In the genomic region with DNA sequence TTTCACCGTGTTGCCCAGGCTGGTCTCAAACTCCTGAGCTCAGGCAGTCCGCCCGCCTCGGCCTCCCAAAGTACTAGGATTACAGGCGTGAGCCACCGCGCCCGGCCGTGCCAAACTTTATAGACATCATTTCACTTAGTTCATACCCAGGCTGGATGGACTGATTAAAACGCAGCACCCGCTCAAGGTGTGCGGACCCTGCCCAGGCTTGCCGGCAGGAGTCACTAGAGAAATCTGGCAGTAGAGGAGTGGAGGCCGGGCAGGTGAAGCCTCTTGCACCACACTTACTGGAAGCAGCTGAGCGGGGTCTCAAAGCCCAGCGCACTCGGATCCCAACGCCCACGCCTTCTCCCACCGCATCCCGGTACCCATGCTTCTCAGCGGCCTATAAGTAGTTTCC, we compare ENCODE assay signal across 15 cellular contexts. TPM values are rescaled to one million over a fixed set of nuclear protein-coding genes. Genes with fewer than 3 reads are reported as not detected.
A peak's percentile ranks its signal among the peaks of the same experiment; 100 is the strongest.
DNase-seq lines count a peak whose midpoint lies in the region; ATAC-seq lines count a peak whose summit lies in the region.
"Had no signal": no experiment of that assay in that cellular context is flagged by ENCODE, and none has a peak within 500 bp of the region (broad histone marks: within the 10 kb centered on the region; RNA-seq: fewer than 3 reads in every experiment).

No MANE protein-coding gene starts in this region.

- no peaks in the 10 kb centered on the region for H3K9me3 Mint-ChIP-seq in activated naive CD8-positive, alpha-beta T cell treated with anti-CD3 and anti-CD28 coated beads, Interleukin-2, amount 10 ng/mL, durations not matched to agents 7 days and 5 days
- H3K9me3 Mint-ChIP-seq in activated naive CD8-positive, alpha-beta T cell treated with anti-CD3 and anti-CD28 coated beads, Interleukin-2, amount 50 U/mL, for 24 hours, result no peaks in the 10 kb centered on the region
- no peaks in the 10 kb centered on the region for H3K9me3 Mint-ChIP-seq in activated T-helper 1 cell treated with anti-CD3 and anti-CD28 coated beads, Interleukin-12 subunit alpha, Interleukin-12 subunit beta, Interleukin-2, Interleukin-4 antibody, amounts not matched to agents 30 ng/mL and 10 ng/mL and 1 ng/mL, durations not matched to agents 14 hours and 24 hours and 36 hours
- no peaks in the 10 kb centered on the region for H3K9me3 Mint-ChIP-seq in stimulated activated naive B cell treated with anti-CD40 and anti-IgM and Interleukin-4, amounts not matched to agents 10 μg/mL and 1 μg/mL and 100 μg/mL, for 72 hours
- H3K9me3 Mint-ChIP-seq: effector memory CD8-positive, alpha-beta T cell; stimulated activated naive CD8-positive, alpha-beta T cell treated with anti-CD3 and anti-CD28 coated beads, Interleukin-15, amount 100 ng/mL, for 72 hours had no signal

- intact Hi-C loops in activated T-helper 1 cell treated with anti-CD3 and anti-CD28 coated beads, Interleukin-12 subunit alpha, Interleukin-12 subunit beta, Interleukin-2, Interleukin-4 antibody, amounts not matched to agents 30 ng/mL and 10 ng/mL and 1 ng/mL, durations not matched to agents 14 hours and 24 hours and 36 hours (cut with micrococcal nuclease), result no loop called here

- no peak overlapping the region for H3K4me3 Mint-ChIP-seq in activated naive CD8-positive, alpha-beta T cell treated with anti-CD3 and anti-CD28 coated beads, Interleukin-2, amount 10 ng/mL, durations not matched to agents 7 days and 5 days
- H3K4me3 Mint-ChIP-seq in activated naive CD8-positive, alpha-beta T cell treated with anti-CD3 and anti-CD28 coated beads, Interleukin-2, amount 50 U/mL, for 24 hours, result no peak overlapping the region
- H3K4me3 Mint-ChIP-seq in activated T-helper 1 cell treated with anti-CD3 and anti-CD28 coated beads, Interleukin-12 subunit alpha, Interleukin-12 subunit beta, Interleukin-2, Interleukin-4 antibody, amounts not matched to agents 30 ng/mL and 10 ng/mL and 1 ng/mL, durations not matched to agents 14 hours and 24 hours and 36 hours, result peak overlapping the region; percentile 58
- H3K4me3 Mint-ChIP-seq in stimulated activated naive B cell treated with anti-CD40 and anti-IgM and Interleukin-4, amounts not matched to agents 10 μg/mL and 1 μg/mL and 100 μg/mL, for 72 hours, result no peak overlapping the region

- H3K27ac Mint-ChIP-seq in activated naive CD8-positive, alpha-beta T cell treated with anti-CD3 and anti-CD28 coated beads, Interleukin-2, amount 10 ng/mL, durations not matched to agents 7 days and 5 days, result peak overlapping the region; percentile 56
- no peak overlapping the region for H3K27ac Mint-ChIP-seq in activated naive CD8-positive, alpha-beta T cell treated with anti-CD3 and anti-CD28 coated beads, Interleukin-2, amount 50 U/mL, for 24 hours
- no peak overlapping the region for H3K27ac Mint-ChIP-seq in activated T-helper 1 cell treated with anti-CD3 and anti-CD28 coated beads, Interleukin-12 subunit alpha, Interleukin-12 subunit beta, Interleukin-2, Interleukin-4 antibody, amounts not matched to agents 30 ng/mL and 10 ng/mL and 1 ng/mL, durations not matched to agents 14 hours and 24 hours and 36 hours
- peak overlapping the region; percentile 94 for H3K27ac Mint-ChIP-seq in stimulated activated naive B cell treated with anti-CD40 and anti-IgM and Interleukin-4, amounts not matched to agents 10 μg/mL and 1 μg/mL and 100 μg/mL, for 72 hours

- peaks cover 16% of the 10 kb centered on the region for H3K36me3 Mint-ChIP-seq in activated naive CD8-positive, alpha-beta T cell treated with anti-CD3 and anti-CD28 coated beads, Interleukin-2, amount 10 ng/mL, durations not matched to agents 7 days and 5 days
- H3K36me3 Mint-ChIP-seq in activated naive CD8-positive, alpha-beta T cell treated with anti-CD3 and anti-CD28 coated beads, Interleukin-2, amount 50 U/mL, for 24 hours (ENCODE audit: low read depth), result peaks cover 34% of the 10 kb centered on the region
- H3K36me3 Mint-ChIP-seq in activated T-helper 1 cell treated with anti-CD3 and anti-CD28 coated beads, Interleukin-12 subunit alpha, Interleukin-12 subunit beta, Interleukin-2, Interleukin-4 antibody, amounts not matched to agents 30 ng/mL and 10 ng/mL and 1 ng/mL, durations not matched to agents 14 hours and 24 hours and 36 hours (ENCODE audit: low read depth), result peaks cover 35% of the 10 kb centered on the region
- peaks cover 36 to 51% of the 10 kb centered on the region in 2 donors for H3K36me3 Mint-ChIP-seq in stimulated activated naive B cell treated with anti-CD40 and anti-IgM and Interleukin-4, amounts not matched to agents 10 μg/mL and 1 μg/mL and 100 μg/mL, for 72 hours

- DNase-seq in activated naive CD8-positive, alpha-beta T cell treated with anti-CD3 and anti-CD28 coated beads, Interleukin-2, amount 10 ng/mL, durations not matched to agents 7 days and 5 days, result peak; percentile 31
- DNase-seq in activated naive CD8-positive, alpha-beta T cell treated with anti-CD3 and anti-CD28 coated beads, Interleukin-2, amount 50 U/mL, for 24 hours, result no peak
- DNase-seq in activated T-helper 1 cell treated with anti-CD3 and anti-CD28 coated beads, Interleukin-12 subunit alpha, Interleukin-12 subunit beta, Interleukin-2, Interleukin-4 antibody, amounts not matched to agents 30 ng/mL and 10 ng/mL and 1 ng/mL, durations not matched to agents 14 hours and 24 hours and 36 hours (ENCODE audit: low spot score), result no peak
- DNase-seq in iPS-NIHi11 (ENCODE audit: low spot score) (peak; percentile 10), epidermal melanocyte (ENCODE audit: insufficient read length, low spot score) (no peak), H4 (ENCODE audit: low spot score) (no peak)
- DNase-seq in stimulated activated naive B cell treated with anti-CD40 and anti-IgM and Interleukin-4, amounts not matched to agents 10 μg/mL and 1 μg/mL and 100 μg/mL, for 72 hours, result no peak
- DNase-seq: NCI-H510A had no signal

- POLR2A ChIA-PET in activated naive CD8-positive, alpha-beta T cell treated with anti-CD3 and anti-CD28 coated beads, Interleukin-2, amount 10 ng/mL, durations not matched to agents 7 days and 5 days (lab: Charles Lee), result interaction anchor here (2.6 to 4.4 kb wide), 3 partner anchors 10 to 48 kb away, joined by 15 to 37 read pairs (median 36); a partner anchor contains a TSS

- no peak for ATAC-seq in activated naive CD8-positive, alpha-beta T cell treated with anti-CD3 and anti-CD28 coated beads, Interleukin-2, amount 10 ng/mL, durations not matched to agents 7 days and 5 days (ENCODE audit: low read depth)
- ATAC-seq in activated naive CD8-positive, alpha-beta T cell treated with anti-CD3 and anti-CD28 coated beads, Interleukin-2, amount 50 U/mL, for 24 hours, result no peak
- ATAC-seq in stimulated activated naive B cell treated with anti-CD40 and anti-IgM and Interleukin-4, amounts not matched to agents 10 μg/mL and 1 μg/mL and 100 μg/mL, for 72 hours (replicated peaks), result no peak

- H3K4me1 Mint-ChIP-seq in activated naive CD8-positive, alpha-beta T cell treated with anti-CD3 and anti-CD28 coated beads, Interleukin-2, amount 10 ng/mL, durations not matched to agents 7 days and 5 days, result peaks cover 51% of the 10 kb centered on the region
- peaks cover 92% of the 10 kb centered on the region for H3K4me1 Mint-ChIP-seq in activated naive CD8-positive, alpha-beta T cell treated with anti-CD3 and anti-CD28 coated beads, Interleukin-2, amount 50 U/mL, for 24 hours
- H3K4me1 Mint-ChIP-seq in activated T-helper 1 cell treated with anti-CD3 and anti-CD28 coated beads, Interleukin-12 subunit alpha, Interleukin-12 subunit beta, Interleukin-2, Interleukin-4 antibody, amounts not matched to agents 30 ng/mL and 10 ng/mL and 1 ng/mL, durations not matched to agents 14 hours and 24 hours and 36 hours (ENCODE audit: low read depth), result peaks cover 69% of the 10 kb centered on the region
- peaks cover 60 to 73% of the 10 kb centered on the region in 2 donors for H3K4me1 Mint-ChIP-seq in stimulated activated naive B cell treated with anti-CD40 and anti-IgM and Interleukin-4, amounts not matched to agents 10 μg/mL and 1 μg/mL and 100 μg/mL, for 72 hours

- no peaks in the 10 kb centered on the region for H3K27me3 Mint-ChIP-seq in activated naive CD8-positive, alpha-beta T cell treated with anti-CD3 and anti-CD28 coated beads, Interleukin-2, amount 10 ng/mL, durations not matched to agents 7 days and 5 days
- H3K27me3 Mint-ChIP-seq in activated naive CD8-positive, alpha-beta T cell treated with anti-CD3 and anti-CD28 coated beads, Interleukin-2, amount 50 U/mL, for 24 hours, result no peaks in the 10 kb centered on the region
- no peaks in the 10 kb centered on the region for H3K27me3 Mint-ChIP-seq in activated T-helper 1 cell treated with anti-CD3 and anti-CD28 coated beads, Interleukin-12 subunit alpha, Interleukin-12 subunit beta, Interleukin-2, Interleukin-4 antibody, amounts not matched to agents 30 ng/mL and 10 ng/mL and 1 ng/mL, durations not matched to agents 14 hours and 24 hours and 36 hours (ENCODE audit: insufficient read depth)
- no peaks in the 10 kb centered on the region for H3K27me3 Mint-ChIP-seq in stimulated activated naive B cell treated with anti-CD40 and anti-IgM and Interleukin-4, amounts not matched to agents 10 μg/mL and 1 μg/mL and 100 μg/mL, for 72 hours
- H3K27me3 Mint-ChIP-seq: stimulated activated naive CD8-positive, alpha-beta T cell treated with anti-CD3 and anti-CD28 coated beads, Interleukin-15, amount 100 ng/mL, for 72 hours had no signal

RNA-seq across cellular contexts. Expression of a gene that starts 11.4 kb away (rescaled TPM):
- total RNA-seq in activated naive CD8-positive, alpha-beta T cell treated with anti-CD3 and anti-CD28 coated beads, Interleukin-2, amount 10 ng/mL, durations not matched to agents 7 days and 5 days, result 1 to 10 TPM; 8.0 to 8.5 TPM
- 217 and 218 TPM in 2 replicates for total RNA-seq in activated T-helper 1 cell treated with anti-CD3 and anti-CD28 coated beads, Interleukin-12 subunit alpha, Interleukin-12 subunit beta, Interleukin-2, Interleukin-4 antibody, amounts not matched to agents 30 ng/mL and 10 ng/mL and 1 ng/mL, durations not matched to agents 14 hours and 24 hours and 36 hours
- total RNA-seq in H4 (2014; rRNA removed; shearing (Covaris generic)), result 0.06 and 0.08 TPM in 2 replicates
- total RNA-seq: Caco-2 had no signal

RNA-seq across cellular contexts. Expression of a gene that starts 12.4 kb away (rescaled TPM):
- 100 to 1,000 TPM; 485 to 503 TPM for total RNA-seq in activated naive CD8-positive, alpha-beta T cell treated with anti-CD3 and anti-CD28 coated beads, Interleukin-2, amount 10 ng/mL, durations not matched to agents 7 days and 5 days
- total RNA-seq in activated T-helper 1 cell treated with anti-CD3 and anti-CD28 coated beads, Interleukin-12 subunit alpha, Interleukin-12 subunit beta, Interleukin-2, Interleukin-4 antibody, amounts not matched to agents 30 ng/mL and 10 ng/mL and 1 ng/mL, durations not matched to agents 14 hours and 24 hours and 36 hours, result 568 and 578 TPM in 2 replicates
- 166 TPM in 2 replicates for total RNA-seq in H4 (2014; rRNA removed; shearing (Covaris generic))

RNA-seq across cellular contexts. Expression of a gene that starts 22.5 kb away (rescaled TPM):
- 1 to 10 TPM in 1 of 2 experiments, not detected in 1; 2.4 TPM for total RNA-seq in activated naive CD8-positive, alpha-beta T cell treated with anti-CD3 and anti-CD28 coated beads, Interleukin-2, amount 10 ng/mL, durations not matched to agents 7 days and 5 days
- total RNA-seq in activated T-helper 1 cell treated with anti-CD3 and anti-CD28 coated beads, Interleukin-12 subunit alpha, Interleukin-12 subunit beta, Interleukin-2, Interleukin-4 antibody, amounts not matched to agents 30 ng/mL and 10 ng/mL and 1 ng/mL, durations not matched to agents 14 hours and 24 hours and 36 hours, result 17.8 and 18.6 TPM in 2 replicates
- total RNA-seq in H4 (2014; rRNA removed; shearing (Covaris generic)), result not detected in 2 replicates
- total RNA-seq: Caco-2, K562, lung microvascular endothelial cell, RPMI7951, upper lobe of left lung had no signal

RNA-seq across cellular contexts. Expression of a gene that starts 47.5 kb away (rescaled TPM):
- total RNA-seq in activated naive CD8-positive, alpha-beta T cell treated with anti-CD3 and anti-CD28 coated beads, Interleukin-2, amount 10 ng/mL, durations not matched to agents 7 days and 5 days, result under 1 TPM; 0.42 to 0.48 TPM
- total RNA-seq in activated T-helper 1 cell treated with anti-CD3 and anti-CD28 coated beads, Interleukin-12 subunit alpha, Interleukin-12 subunit beta, Interleukin-2, Interleukin-4 antibody, amounts not matched to agents 30 ng/mL and 10 ng/mL and 1 ng/mL, durations not matched to agents 14 hours and 24 hours and 36 hours, result 4.3 and 5.7 TPM in 2 replicates
- 0.56 and 0.78 TPM in 2 replicates for total RNA-seq in H4 (2014; rRNA removed; shearing (Covaris generic))

Comparison
In these comparisons a context has a peak if more than half of its experiments do, and no peak if none do; other contexts are left out.
1. DNase-seq: peak in activated naive CD8-positive, alpha-beta T cell treated with anti-CD3 and anti-CD28 coated beads, Interleukin-2, amount 10 ng/mL, durations not matched to agents 7 days and 5 days (single experiment) and iPS-NIHi11 (single experiment); none in activated naive CD8-positive, alpha-beta T cell treated with anti-CD3 and anti-CD28 coated beads, Interleukin-2, amount 50 U/mL, for 24 hours (single experiment), activated T-helper 1 cell treated with anti-CD3 and anti-CD28 coated beads, Interleukin-12 subunit alpha, Interleukin-12 subunit beta, Interleukin-2, Interleukin-4 antibody, amounts not matched to agents 30 ng/mL and 10 ng/mL and 1 ng/mL, durations not matched to agents 14 hours and 24 hours and 36 hours (single experiment), stimulated activated naive B cell treated with anti-CD40 and anti-IgM and Interleukin-4, amounts not matched to agents 10 μg/mL and 1 μg/mL and 100 μg/mL, for 72 hours (single experiment), epidermal melanocyte (single experiment) and H4 (single experiment).
2. H3K27ac Mint-ChIP-seq: peak in activated naive CD8-positive, alpha-beta T cell treated with anti-CD3 and anti-CD28 coated beads, Interleukin-2, amount 10 ng/mL, durations not matched to agents 7 days and 5 days (single experiment) and stimulated activated naive B cell treated with anti-CD40 and anti-IgM and Interleukin-4, amounts not matched to agents 10 μg/mL and 1 μg/mL and 100 μg/mL, for 72 hours (single experiment); none in activated naive CD8-positive, alpha-beta T cell treated with anti-CD3 and anti-CD28 coated beads, Interleukin-2, amount 50 U/mL, for 24 hours (single experiment) and activated T-helper 1 cell treated with anti-CD3 and anti-CD28 coated beads, Interleukin-12 subunit alpha, Interleukin-12 subunit beta, Interleukin-2, Interleukin-4 antibody, amounts not matched to agents 30 ng/mL and 10 ng/mL and 1 ng/mL, durations not matched to agents 14 hours and 24 hours and 36 hours (single experiment).
3. RNA of a gene that starts 11.4 kb away (total RNA-seq): 217 to 218 TPM in activated T-helper 1 cell treated with anti-CD3 and anti-CD28 coated beads, Interleukin-12 subunit alpha, Interleukin-12 subunit beta, Interleukin-2, Interleukin-4 antibody, amounts not matched to agents 30 ng/mL and 10 ng/mL and 1 ng/mL, durations not matched to agents 14 hours and 24 hours and 36 hours; 8.0 to 8.5 TPM in activated naive CD8-positive, alpha-beta T cell treated with anti-CD3 and anti-CD28 coated beads, Interleukin-2, amount 10 ng/mL, durations not matched to agents 7 days and 5 days and 0.06 to 0.08 TPM in H4; every median in the first group is over 10 times any median in the second.